9 cellular contexts compared by ENCODE assay signal in genomic region chr5:145825751-145826180, GRCh38. TPM values are rescaled to one million over a fixed set of nuclear protein-coding genes. Genes with fewer than 3 reads are reported as not detected.
DNase-seq lines count a peak whose midpoint lies in the region; ATAC-seq and TF ChIP-seq lines count a peak whose summit lies in the region.
"Had no signal": no experiment of that assay in that cellular context is flagged by ENCODE, and none has a peak within 500 bp of the region (broad histone marks: within the 10 kb centered on the region; RNA-seq: fewer than 3 reads in every experiment).

No MANE protein-coding gene starts in this region.

- DNase-seq in Ammon's horn (ENCODE audit: low spot score) (peak; percentile 41), NOMO-1 (lab: John Stamatoyannopoulos, UW; ENCODE audit: unreplicated experiment in 2 of 2) (peak; percentile 10 to 61), colonic mucosa (no peak), naive B cell (peak; percentile 32)
- DNase-seq in stimulated activated CD4-positive, alpha-beta T cell treated with anti-CD3 and anti-CD28 coated beads, Interleukin-4, amount 100 ng/mL, for 24 hours, result no peak

- no peaks in the 10 kb centered on the region for H3K36me3 ChIP-seq in colonic mucosa

- no peaks in the 10 kb centered on the region for H3K9me3 ChIP-seq in colonic mucosa

- H3K27me3 ChIP-seq in colonic mucosa, result no peaks in the 10 kb centered on the region

- intact Hi-C loops in colonic mucosa (cut with DNase I), result loop anchor here (10.0 kb wide), 2 partner anchors 59 to 131 kb away; no protein-coding TSS in a partner anchor

- peak; percentile 47 for TF ChIP-seq CTCF in colonic mucosa (IDR thresholded peaks at IDR 0.05)

- H3K27ac ChIP-seq in colonic mucosa, result no peak overlapping the region

- H3K4me1 ChIP-seq in colonic mucosa, result peaks cover 3% of the 10 kb centered on the region

- no peak overlapping the region for H3K9ac ChIP-seq in colonic mucosa (ENCODE audit: low read depth in 2 of 2, low read length in 2 of 2)

- H3K27ac Mint-ChIP-seq in naive B cell, result peak overlapping the region in 1 of 6 donors; percentile 12
- H3K27ac Mint-ChIP-seq: immature natural killer cell had no signal

- no peaks in the 10 kb centered on the region for H3K4me1 Mint-ChIP-seq in naive B cell
- H3K4me1 Mint-ChIP-seq: immature natural killer cell had no signal

- H3K4me3 ChIP-seq in colonic mucosa, result no peak overlapping the region

- H3K27me3 Mint-ChIP-seq in naive B cell, result no peaks in the 10 kb centered on the region

- ATAC-seq in GM18519 (IDR thresholded peaks at IDR 0.05; ENCODE audit: low FRiP score, unreplicated experiment), result peak; percentile 73
- peak; percentile 82 for ATAC-seq in HG03342 (IDR thresholded peaks at IDR 0.05; ENCODE audit: unreplicated experiment)
- peak in 1 of 2 donors; percentile 50 for ATAC-seq in naive B cell (ENCODE audit: low read depth in 2 of 2)
- no peak for ATAC-seq in HG02938 (IDR thresholded peaks at IDR 0.05; ENCODE audit: unreplicated experiment)

- no peaks in the 10 kb centered on the region for H3K36me3 Mint-ChIP-seq in naive B cell
- H3K36me3 Mint-ChIP-seq: immature natural killer cell had no signal

- no peaks in the 10 kb centered on the region for H3K9me3 Mint-ChIP-seq in naive B cell
- H3K9me3 Mint-ChIP-seq: immature natural killer cell had no signal

- H3K4me3 Mint-ChIP-seq in naive B cell, result no peak overlapping the region
- H3K4me3 Mint-ChIP-seq: immature natural killer cell had no signal

RNA-seq across cellular contexts. Expression of gene PRELID2, which starts 9.4 kb away (rescaled TPM):
- 100 to 1,000 TPM in 1 of 2 donors, 10 to 100 TPM in 1; 96.2 to 105 TPM for total RNA-seq in colonic mucosa
- 1 to 10 TPM; 2.8 to 5.3 (median 4.2) TPM for polyA plus RNA-seq in naive B cell (ENCODE audit: low read depth in 6 of 6)

RNA-seq across cellular contexts. Expression of gene GRXCR2, which starts 47.0 kb away (rescaled TPM):
- not detected for total RNA-seq in colonic mucosa
- not detected for polyA plus RNA-seq in naive B cell (ENCODE audit: low read depth in 6 of 6)
- polyA plus RNA-seq: immature natural killer cell had no signal

Comparison
In these comparisons a context has a peak if more than half of its experiments do, and no peak if none do; other contexts are left out.
1. DNase-seq: peak in Ammon's horn (single experiment), NOMO-1 (2 of 2) and naive B cell (single experiment); none in colonic mucosa (single experiment) and stimulated activated CD4-positive, alpha-beta T cell treated with anti-CD3 and anti-CD28 coated beads, Interleukin-4, amount 100 ng/mL, for 24 hours (single experiment).